In genomic region chr3:110925804-110926203, GRCh38 we compare ENCODE assay signal across 28 cellular contexts.
"Had no signal": no experiment of that assay in that cellular context is flagged by ENCODE, and none has a peak within 500 bp of the region (broad histone marks: within the 10 kb centered on the region; RNA-seq: fewer than 3 reads in every experiment).

No MANE protein-coding gene starts in this region.

- DNase-seq: activated CD4-positive, alpha-beta T cell treated with anti-CD3 and anti-CD28 coated beads, Interleukin-2, amount 10 ng/mL, durations not matched to agents 7 days and 5 days; activated CD4-positive, CD25-positive, alpha-beta regulatory T cell treated with anti-CD3 and anti-CD28 coated beads, Interleukin-2, amount 50 U/mL, for 72 hours; activated CD8-positive, alpha-beta memory T cell treated with anti-CD3 and anti-CD28 coated beads, Interleukin-2, amount 10 ng/mL, durations not matched to agents 7 days and 5 days; activated CD8-positive, alpha-beta T cell treated with anti-CD3 and anti-CD28 coated beads for 36 hours; activated gamma-delta T cell treated with Interleukin-2 at 50 U/mL for 16 hours; activated T-cell treated with anti-CD3 and anti-CD28 coated beads for 4 hours; effector CD4-positive, alpha-beta T cell; erythroblast; foreskin melanocyte; immature natural killer cell; kidney glomerular epithelial cell; left lung; naive thymus-derived CD4-positive, alpha-beta T cell; psoas muscle; stimulated activated CD4-positive, alpha-beta T cell treated with anti-CD3 and anti-CD28 coated beads, Interleukin-15, amount 100 ng/mL, for 24 hours; stimulated activated naive B cell treated with anti-CD40 and anti-IgM and Interleukin-4, amounts not matched to agents 10 μg/mL and 1 μg/mL and 100 μg/mL, for 72 hours; T-cell; upper lobe of left lung; WERI-Rb-1 had no signal

- H3K27me3 Mint-ChIP-seq: brain; dendritic cell treated with granulocyte-macrophage colony-stimulating factor and Interleukin-4, amounts not matched to agents 40 ng/mL and 50 ng/mL, for 4 days; stimulated activated naive B cell treated with anti-CD40 and anti-IgM and Interleukin-4, amounts not matched to agents 10 μg/mL and 1 μg/mL and 100 μg/mL, for 72 hours had no signal

- H3K9me3 ChIP-seq: left lung, psoas muscle, right atrium auricular region, thoracic aorta, upper lobe of left lung had no signal

- H3K36me3 ChIP-seq: left lung, right atrium auricular region, thoracic aorta, upper lobe of left lung, WERI-Rb-1 had no signal

- ATAC-seq: activated CD8-positive, alpha-beta memory T cell treated with anti-CD3 and anti-CD28 coated beads, Interleukin-2, amount 10 ng/mL, durations not matched to agents 7 days and 5 days; activated CD8-positive, alpha-beta T cell treated with anti-CD3 and anti-CD28 coated beads for 36 hours; left lung; naive thymus-derived CD4-positive, alpha-beta T cell; psoas muscle; stimulated activated naive B cell treated with anti-CD40 and anti-IgM and Interleukin-4, amounts not matched to agents 10 μg/mL and 1 μg/mL and 100 μg/mL, for 72 hours; T-cell had no signal

- H3K9me3 Mint-ChIP-seq: activated CD4-positive, alpha-beta T cell treated with anti-CD3 and anti-CD28 coated beads, Interleukin-2, amount 10 ng/mL, durations not matched to agents 7 days and 5 days; activated CD8-positive, alpha-beta T cell treated with anti-CD3 and anti-CD28 coated beads for 36 hours; activated naive CD4-positive, alpha-beta T cell treated with anti-CD3 and anti-CD28 coated beads, Interleukin-2, amount 50 U/mL, for 24 hours; activated T-helper 1 cell treated with anti-CD3 and anti-CD28 coated beads, Interleukin-12 subunit alpha, Interleukin-12 subunit beta, Interleukin-2, Interleukin-4 antibody, amounts not matched to agents 30 ng/mL and 10 ng/mL and 1 ng/mL, durations not matched to agents 14 hours and 24 hours and 36 hours; brain; dendritic cell treated with granulocyte-macrophage colony-stimulating factor and Interleukin-4, amounts not matched to agents 40 ng/mL and 50 ng/mL, for 4 days; naive thymus-derived CD4-positive, alpha-beta T cell; T-cell; T-helper 2 cell treated with Interferon-gamma antibody and Interleukin-4, amounts not matched to agents 5 μg/mL and 100 μg/mL, for 36 hours had no signal

- H3K4me3 ChIP-seq: left lung, lung, psoas muscle, right atrium auricular region, skin epidermis, thoracic aorta, upper lobe of left lung had no signal

- H3K4me1 ChIP-seq: left lung, psoas muscle, right atrium auricular region, upper lobe of left lung had no signal

- H3K27me3 ChIP-seq: left lung, right atrium auricular region, upper lobe of left lung had no signal

- H3K27ac Mint-ChIP-seq: activated CD4-positive, alpha-beta T cell treated with anti-CD3 and anti-CD28 coated beads, Interleukin-2, amount 10 ng/mL, durations not matched to agents 7 days and 5 days; activated CD8-positive, alpha-beta memory T cell treated with anti-CD3 and anti-CD28 coated beads, Interleukin-2, amount 10 ng/mL, durations not matched to agents 7 days and 5 days; activated CD8-positive, alpha-beta T cell treated with anti-CD3 and anti-CD28 coated beads for 36 hours; activated naive CD4-positive, alpha-beta T cell treated with anti-CD3 and anti-CD28 coated beads, Interleukin-2, amount 50 U/mL, for 24 hours; activated T-helper 1 cell treated with anti-CD3 and anti-CD28 coated beads, Interleukin-12 subunit alpha, Interleukin-12 subunit beta, Interleukin-2, Interleukin-4 antibody, amounts not matched to agents 30 ng/mL and 10 ng/mL and 1 ng/mL, durations not matched to agents 14 hours and 24 hours and 36 hours; brain; dendritic cell treated with granulocyte-macrophage colony-stimulating factor and Interleukin-4, amounts not matched to agents 40 ng/mL and 50 ng/mL, for 4 days; immature natural killer cell; naive thymus-derived CD4-positive, alpha-beta T cell; stimulated activated naive B cell treated with anti-CD40 and anti-IgM and Interleukin-4, amounts not matched to agents 10 μg/mL and 1 μg/mL and 100 μg/mL, for 72 hours; T-cell; T-helper 2 cell treated with Interferon-gamma antibody and Interleukin-4, amounts not matched to agents 5 μg/mL and 100 μg/mL, for 36 hours had no signal

- H3K36me3 Mint-ChIP-seq: activated CD8-positive, alpha-beta memory T cell treated with anti-CD3 and anti-CD28 coated beads, Interleukin-2, amount 10 ng/mL, durations not matched to agents 7 days and 5 days; activated naive CD4-positive, alpha-beta T cell treated with anti-CD3 and anti-CD28 coated beads, Interleukin-2, amount 50 U/mL, for 24 hours; brain; immature natural killer cell; naive thymus-derived CD4-positive, alpha-beta T cell; stimulated activated naive B cell treated with anti-CD40 and anti-IgM and Interleukin-4, amounts not matched to agents 10 μg/mL and 1 μg/mL and 100 μg/mL, for 72 hours; T-cell had no signal

- H3K4me3 Mint-ChIP-seq: activated CD4-positive, alpha-beta T cell treated with anti-CD3 and anti-CD28 coated beads, Interleukin-2, amount 10 ng/mL, durations not matched to agents 7 days and 5 days; activated CD8-positive, alpha-beta memory T cell treated with anti-CD3 and anti-CD28 coated beads, Interleukin-2, amount 10 ng/mL, durations not matched to agents 7 days and 5 days; activated CD8-positive, alpha-beta T cell treated with anti-CD3 and anti-CD28 coated beads for 36 hours; activated naive CD4-positive, alpha-beta T cell treated with anti-CD3 and anti-CD28 coated beads, Interleukin-2, amount 50 U/mL, for 24 hours; activated T-helper 1 cell treated with anti-CD3 and anti-CD28 coated beads, Interleukin-12 subunit alpha, Interleukin-12 subunit beta, Interleukin-2, Interleukin-4 antibody, amounts not matched to agents 30 ng/mL and 10 ng/mL and 1 ng/mL, durations not matched to agents 14 hours and 24 hours and 36 hours; brain; dendritic cell treated with granulocyte-macrophage colony-stimulating factor and Interleukin-4, amounts not matched to agents 40 ng/mL and 50 ng/mL, for 4 days; immature natural killer cell; naive thymus-derived CD4-positive, alpha-beta T cell; stimulated activated naive B cell treated with anti-CD40 and anti-IgM and Interleukin-4, amounts not matched to agents 10 μg/mL and 1 μg/mL and 100 μg/mL, for 72 hours; T-cell; T-helper 2 cell treated with Interferon-gamma antibody and Interleukin-4, amounts not matched to agents 5 μg/mL and 100 μg/mL, for 36 hours had no signal

- H3K27ac ChIP-seq: left lung, psoas muscle, right atrium auricular region, skin epidermis, thoracic aorta, upper lobe of left lung, WERI-Rb-1 had no signal

- H3K4me1 Mint-ChIP-seq: activated CD4-positive, alpha-beta T cell treated with anti-CD3 and anti-CD28 coated beads, Interleukin-2, amount 10 ng/mL, durations not matched to agents 7 days and 5 days; activated CD8-positive, alpha-beta memory T cell treated with anti-CD3 and anti-CD28 coated beads, Interleukin-2, amount 10 ng/mL, durations not matched to agents 7 days and 5 days; activated naive CD4-positive, alpha-beta T cell treated with anti-CD3 and anti-CD28 coated beads, Interleukin-2, amount 50 U/mL, for 24 hours; immature natural killer cell; naive thymus-derived CD4-positive, alpha-beta T cell; stimulated activated naive B cell treated with anti-CD40 and anti-IgM and Interleukin-4, amounts not matched to agents 10 μg/mL and 1 μg/mL and 100 μg/mL, for 72 hours; T-cell had no signal
